Comparison of ENCODE assay signal across 19 cellular contexts in the genomic region with DNA sequence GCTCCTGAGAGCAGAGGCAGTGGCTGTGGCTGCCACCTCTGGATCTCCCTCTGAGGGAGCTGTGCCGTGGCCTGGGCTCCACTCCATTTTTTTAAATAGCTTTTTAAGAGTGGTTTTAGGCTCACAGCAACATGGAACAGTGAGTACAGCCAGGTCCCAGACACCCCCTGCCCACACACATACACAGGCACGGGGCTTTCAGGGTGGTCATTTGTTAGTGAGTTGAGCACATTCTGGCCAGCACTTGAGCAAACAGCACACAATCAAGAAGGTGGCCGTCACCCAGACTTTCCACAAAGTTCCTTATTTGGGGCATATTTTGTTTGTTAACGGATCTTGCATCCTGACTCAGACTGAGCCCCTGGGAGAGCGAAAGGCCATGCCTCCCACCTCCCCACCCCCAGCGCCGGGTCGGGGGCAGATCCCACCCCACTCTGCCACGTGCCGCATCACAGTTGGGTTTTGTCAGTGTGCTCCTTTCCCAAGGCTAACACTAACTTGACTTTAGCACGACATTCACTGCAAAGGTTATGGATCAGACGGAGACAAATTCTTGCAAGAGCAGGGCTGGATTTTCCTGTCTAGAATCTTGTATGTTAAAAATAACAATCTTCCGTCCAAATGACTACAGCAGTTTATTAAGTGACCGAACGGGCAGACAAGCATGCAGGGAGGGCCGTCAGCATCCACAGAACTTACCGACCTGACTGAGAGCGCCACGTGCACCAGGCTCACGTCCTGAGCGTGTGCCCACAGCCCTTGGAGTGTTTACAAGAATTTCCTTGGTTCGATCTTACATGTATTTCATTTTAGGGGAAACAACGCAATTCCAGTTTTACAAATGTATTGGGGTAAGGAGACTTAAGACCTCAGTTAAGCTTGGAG.
"Had no signal": no experiment of that assay in that cellular context is flagged by ENCODE, and none has a peak within 500 bp of the region (broad histone marks: within the 10 kb centered on the region; RNA-seq: fewer than 3 reads in every experiment).

No MANE protein-coding gene starts in this region.

- H3K27me3 Mint-ChIP-seq: activated CD4-positive, alpha-beta memory T cell treated with anti-CD3 and anti-CD28 coated beads for 36 hours; activated CD4-positive, alpha-beta T cell treated with anti-CD3 and anti-CD28 coated beads for 36 hours; activated CD8-positive, alpha-beta memory T cell treated with anti-CD3 and anti-CD28 coated beads, Interleukin-2, amount 10 ng/mL, durations not matched to agents 7 days and 5 days; activated naive CD4-positive, alpha-beta T cell treated with anti-CD3 and anti-CD28 coated beads, Interleukin-2, amount 10 ng/mL, durations not matched to agents 7 days and 5 days; stimulated activated naive CD8-positive, alpha-beta T cell treated with anti-CD3 and anti-CD28 coated beads, Interleukin-15, Interleukin-2, amounts not matched to agents 100 ng/mL and 50 ng/mL, for 24 hours had no signal

- ATAC-seq: activated CD4-positive, alpha-beta T cell treated with anti-CD3 and anti-CD28 coated beads for 36 hours; activated CD8-positive, alpha-beta memory T cell treated with anti-CD3 and anti-CD28 coated beads, Interleukin-2, amount 10 ng/mL, durations not matched to agents 7 days and 5 days; left colon; psoas muscle; SK-N-SH treated with all-trans-retinoic acid at 6 μM for 48 hours had no signal

- H3K27ac Mint-ChIP-seq: activated CD4-positive, alpha-beta memory T cell treated with anti-CD3 and anti-CD28 coated beads for 36 hours; activated CD4-positive, alpha-beta T cell treated with anti-CD3 and anti-CD28 coated beads for 36 hours; activated CD8-positive, alpha-beta memory T cell treated with anti-CD3 and anti-CD28 coated beads, Interleukin-2, amount 10 ng/mL, durations not matched to agents 7 days and 5 days; activated naive CD4-positive, alpha-beta T cell treated with anti-CD3 and anti-CD28 coated beads, Interleukin-2, amount 10 ng/mL, durations not matched to agents 7 days and 5 days; stimulated activated naive CD8-positive, alpha-beta T cell treated with anti-CD3 and anti-CD28 coated beads, Interleukin-15, Interleukin-2, amounts not matched to agents 100 ng/mL and 50 ng/mL, for 24 hours; T-helper 1 cell treated with Interleukin-12 subunit alpha and Interleukin-12 subunit beta and Interleukin-4 antibody, amounts not matched to agents 30 μg/mL and 1 μg/mL, for 36 hours had no signal

- H3K4me3 Mint-ChIP-seq: activated CD4-positive, alpha-beta memory T cell treated with anti-CD3 and anti-CD28 coated beads for 36 hours; activated CD4-positive, alpha-beta T cell treated with anti-CD3 and anti-CD28 coated beads for 36 hours; activated CD8-positive, alpha-beta memory T cell treated with anti-CD3 and anti-CD28 coated beads, Interleukin-2, amount 10 ng/mL, durations not matched to agents 7 days and 5 days; activated naive CD4-positive, alpha-beta T cell treated with anti-CD3 and anti-CD28 coated beads, Interleukin-2, amount 10 ng/mL, durations not matched to agents 7 days and 5 days; nephron progenitor cell; stimulated activated naive CD8-positive, alpha-beta T cell treated with anti-CD3 and anti-CD28 coated beads, Interleukin-15, Interleukin-2, amounts not matched to agents 100 ng/mL and 50 ng/mL, for 24 hours; T-helper 1 cell treated with Interleukin-12 subunit alpha and Interleukin-12 subunit beta and Interleukin-4 antibody, amounts not matched to agents 30 μg/mL and 1 μg/mL, for 36 hours had no signal

- H3K27me3 ChIP-seq: cardiac muscle cell, right lobe of liver, thyroid gland, vagina had no signal

- H3K4me3 ChIP-seq: cardiac muscle cell, psoas muscle, right lobe of liver, thyroid gland, vagina had no signal

- H3K36me3 Mint-ChIP-seq: activated CD4-positive, alpha-beta memory T cell treated with anti-CD3 and anti-CD28 coated beads for 36 hours; activated CD8-positive, alpha-beta memory T cell treated with anti-CD3 and anti-CD28 coated beads, Interleukin-2, amount 10 ng/mL, durations not matched to agents 7 days and 5 days; activated naive CD4-positive, alpha-beta T cell treated with anti-CD3 and anti-CD28 coated beads, Interleukin-2, amount 10 ng/mL, durations not matched to agents 7 days and 5 days had no signal

- H3K36me3 ChIP-seq: cardiac muscle cell, right lobe of liver, thyroid gland, vagina, WERI-Rb-1 had no signal

- H3K4me1 Mint-ChIP-seq: activated CD4-positive, alpha-beta T cell treated with anti-CD3 and anti-CD28 coated beads for 36 hours; activated CD8-positive, alpha-beta memory T cell treated with anti-CD3 and anti-CD28 coated beads, Interleukin-2, amount 10 ng/mL, durations not matched to agents 7 days and 5 days; activated naive CD4-positive, alpha-beta T cell treated with anti-CD3 and anti-CD28 coated beads, Interleukin-2, amount 10 ng/mL, durations not matched to agents 7 days and 5 days had no signal

- H3K9me3 ChIP-seq: psoas muscle, right lobe of liver, thyroid gland, vagina had no signal

- H3K9me3 Mint-ChIP-seq: activated CD4-positive, alpha-beta memory T cell treated with anti-CD3 and anti-CD28 coated beads for 36 hours; activated naive CD4-positive, alpha-beta T cell treated with anti-CD3 and anti-CD28 coated beads, Interleukin-2, amount 10 ng/mL, durations not matched to agents 7 days and 5 days; nephron progenitor cell; stimulated activated naive CD8-positive, alpha-beta T cell treated with anti-CD3 and anti-CD28 coated beads, Interleukin-15, Interleukin-2, amounts not matched to agents 100 ng/mL and 50 ng/mL, for 24 hours; T-helper 1 cell treated with Interleukin-12 subunit alpha and Interleukin-12 subunit beta and Interleukin-4 antibody, amounts not matched to agents 30 μg/mL and 1 μg/mL, for 36 hours had no signal

- H3K27ac ChIP-seq: cardiac muscle cell, psoas muscle, right lobe of liver, vagina, WERI-Rb-1 had no signal

- DNase-seq: activated CD4-positive, alpha-beta memory T cell treated with anti-CD3 and anti-CD28 coated beads for 36 hours; activated CD4-positive, alpha-beta T cell treated with anti-CD3 and anti-CD28 coated beads for 36 hours; activated CD8-positive, alpha-beta memory T cell treated with anti-CD3 and anti-CD28 coated beads, Interleukin-2, amount 10 ng/mL, durations not matched to agents 7 days and 5 days; activated naive CD4-positive, alpha-beta T cell treated with anti-CD3 and anti-CD28 coated beads, Interleukin-2, amount 10 ng/mL, durations not matched to agents 7 days and 5 days; activated T-cell treated with anti-CD3 and anti-CD28 coated beads, Interleukin-2, amount 50 U/mL, for 1 hour; effector CD8-positive, alpha-beta T cell; left colon; mesenchymal stem cell; nephron progenitor cell; occipital lobe; psoas muscle; right lobe of liver; thyroid gland; WERI-Rb-1 had no signal

- H3K4me1 ChIP-seq: psoas muscle, right lobe of liver, vagina had no signal
